ENCODE assay signal across 11 cellular contexts in the genomic region with DNA sequence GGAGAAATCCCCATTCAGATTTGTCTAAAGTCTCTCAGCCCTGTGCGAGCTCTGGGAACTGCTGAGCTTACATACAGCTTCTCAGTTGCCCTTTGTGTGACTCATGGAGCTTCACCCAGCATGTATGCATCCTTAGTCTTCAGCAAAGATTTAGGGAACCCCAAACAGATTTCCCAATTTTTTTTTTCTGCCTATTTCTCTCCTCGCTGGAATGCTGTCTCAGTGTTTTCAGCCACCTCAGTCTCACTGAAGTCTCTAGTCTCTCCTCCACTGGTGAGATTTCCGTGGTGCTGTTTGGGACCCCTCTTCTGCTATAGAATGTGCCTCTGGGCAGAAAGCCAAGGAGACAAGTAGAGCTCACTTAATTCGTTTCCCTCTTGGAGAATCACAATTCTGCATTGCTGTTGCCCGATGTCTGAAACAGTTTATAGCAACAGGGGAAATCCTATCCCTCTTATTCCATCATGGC. TPM values are rescaled to one million over a fixed set of nuclear protein-coding genes. Genes with fewer than 3 reads are reported as not detected.
DNase-seq lines count a peak whose midpoint lies in the region; ATAC-seq, FAIRE-seq and TF ChIP-seq lines count a peak whose summit lies in the region.
"Had no signal": no experiment of that assay in that cellular context is flagged by ENCODE, and none has a peak within 500 bp of the region (broad histone marks: within the 10 kb centered on the region; RNA-seq: fewer than 3 reads in every experiment).

No MANE protein-coding gene starts in this region.

- no peaks in the 10 kb centered on the region for H3K27me3 ChIP-seq in astrocyte (ENCODE audit: insufficient read depth, low read length)

- no peak overlapping the region for H3K4me3 ChIP-seq in AG09309 (ENCODE audit: control insufficient read depth, low read depth, low read length)
- H3K4me3 ChIP-seq in astrocyte (ENCODE audit: insufficient read depth, low read depth, low read length): no peak overlapping the region

- H3K27me3 Mint-ChIP-seq in astrocyte (ENCODE audit: low read depth, unreplicated experiment): no peaks in the 10 kb centered on the region

- H3K36me3 Mint-ChIP-seq in astrocyte (ENCODE audit: low read depth, unreplicated experiment): peaks cover 7% of the 10 kb centered on the region

- no peaks in the 10 kb centered on the region for H3K9me3 Mint-ChIP-seq in astrocyte (ENCODE audit: unreplicated experiment)

- no peak overlapping the region for H2AFZ ChIP-seq in astrocyte (ENCODE audit: low read depth, low read length)

- peak; percentile 27 for DNase-seq in AG09309 (ENCODE audit: low read depth)
- DNase-seq in M059J (ENCODE audit: low read depth): peak; percentile 38
- DNase-seq in astrocyte (ENCODE audit: low read depth): peak; percentile 71
- peak; percentile 61 for DNase-seq in islet precursor cell
- DNase-seq in stimulated activated naive CD4-positive, alpha-beta T cell treated with Interleukin-2 at 50 U/mL for 16 hours (lab: John Stamatoyannopoulos, UW): no peak
- DNase-seq: activated CD4-positive, alpha-beta T cell treated with anti-CD3 and anti-CD28 coated beads, Interleukin-2, amount 50 U/mL, for 4 hours; COR-L47; left colon had no signal

- peak overlapping the region; percentile 26 for H3K9ac ChIP-seq in astrocyte (ENCODE audit: low read length)

- H4K20me1 ChIP-seq in astrocyte (ENCODE audit: insufficient read depth, low read length): peaks cover 70% of the 10 kb centered on the region

- peaks cover 8% of the 10 kb centered on the region for H3K4me1 ChIP-seq in astrocyte (ENCODE audit: insufficient read depth, low read length)

- H3K4me2 ChIP-seq in astrocyte (ENCODE audit: low read length): peak overlapping the region; percentile 51

- no peaks in the 10 kb centered on the region for H3K9me3 ChIP-seq in astrocyte (ENCODE audit: insufficient read depth, low read depth, low read length)

- no peak overlapping the region for H3K27ac ChIP-seq in astrocyte (ENCODE audit: low read depth, low read length)

- no peak for FAIRE-seq in astrocyte (lab: Jason Lieb, UNC)

- TF ChIP-seq CTCF in AG09309 (IDR thresholded peaks at IDR 0.05; ENCODE audit: control insufficient read depth, insufficient read depth, low read depth, low read length, missing control alignments): no peak
- no peak for TF ChIP-seq CTCF in astrocyte (IDR thresholded peaks at IDR 0.05; ENCODE audit: insufficient read depth, low read depth, low read length)

- peaks cover 14% of the 10 kb centered on the region for H3K4me1 Mint-ChIP-seq in astrocyte (ENCODE audit: low read depth, unreplicated experiment)

- no peaks in the 10 kb centered on the region for H3K36me3 ChIP-seq in astrocyte (ENCODE audit: insufficient read depth, low read length)

- no peak overlapping the region for H3K4me3 Mint-ChIP-seq in astrocyte (ENCODE audit: unreplicated experiment)

- ATAC-seq in GM19397 (IDR thresholded peaks at IDR 0.05; ENCODE audit: unreplicated experiment) (no peak), GM18511 (IDR thresholded peaks at IDR 0.05; ENCODE audit: unreplicated experiment) (no peak), HG02885 (IDR thresholded peaks at IDR 0.05; ENCODE audit: poor library complexity, unreplicated experiment) (no peak)
- ATAC-seq: left colon had no signal

- peak overlapping the region; percentile 1 for H3K27ac Mint-ChIP-seq in astrocyte (ENCODE audit: unreplicated experiment)

- peaks cover 74% of the 10 kb centered on the region for H3K79me2 ChIP-seq in astrocyte (ENCODE audit: insufficient read depth, low read length)

RNA-seq across cellular contexts. Expression of a gene that starts 28.1 kb away (rescaled TPM):
- 62.5 and 102 TPM in 2 replicates for total RNA-seq in M059J (2014; rRNA removed; shearing (Covaris generic))
- total RNA-seq in astrocyte: 65.8 and 66.6 TPM in 2 replicates

RNA-seq across cellular contexts. Expression of a gene that starts 43.5 kb away (rescaled TPM):
- total RNA-seq in M059J (2014; rRNA removed; shearing (Covaris generic)): 49.8 and 73.0 TPM in 2 replicates
- total RNA-seq in astrocyte: 113 and 122 TPM in 2 replicates

RNA-seq across cellular contexts. Expression of a gene that starts 49.0 kb away (rescaled TPM):
- total RNA-seq in M059J (2014; rRNA removed; shearing (Covaris generic)): 8.8 and 9.4 TPM in 2 replicates
- 16.0 and 19.2 TPM in 2 replicates for total RNA-seq in astrocyte

RNA-seq across cellular contexts. Expression of a gene that starts 54.1 kb away (rescaled TPM):
- 6.9 and 8.7 TPM in 2 replicates for total RNA-seq in M059J (2014; rRNA removed; shearing (Covaris generic))
- 0.87 and 1.0 TPM in 2 replicates for total RNA-seq in astrocyte

RNA-seq across cellular contexts. Expression of a gene that starts 57.5 kb away (rescaled TPM):
- not detected in 2 replicates for total RNA-seq in M059J (2014; rRNA removed; shearing (Covaris generic))
- not detected in 2 replicates for total RNA-seq in astrocyte
- total RNA-seq: left colon had no signal
